8 cellular contexts compared by ENCODE assay signal in the genomic region with DNA sequence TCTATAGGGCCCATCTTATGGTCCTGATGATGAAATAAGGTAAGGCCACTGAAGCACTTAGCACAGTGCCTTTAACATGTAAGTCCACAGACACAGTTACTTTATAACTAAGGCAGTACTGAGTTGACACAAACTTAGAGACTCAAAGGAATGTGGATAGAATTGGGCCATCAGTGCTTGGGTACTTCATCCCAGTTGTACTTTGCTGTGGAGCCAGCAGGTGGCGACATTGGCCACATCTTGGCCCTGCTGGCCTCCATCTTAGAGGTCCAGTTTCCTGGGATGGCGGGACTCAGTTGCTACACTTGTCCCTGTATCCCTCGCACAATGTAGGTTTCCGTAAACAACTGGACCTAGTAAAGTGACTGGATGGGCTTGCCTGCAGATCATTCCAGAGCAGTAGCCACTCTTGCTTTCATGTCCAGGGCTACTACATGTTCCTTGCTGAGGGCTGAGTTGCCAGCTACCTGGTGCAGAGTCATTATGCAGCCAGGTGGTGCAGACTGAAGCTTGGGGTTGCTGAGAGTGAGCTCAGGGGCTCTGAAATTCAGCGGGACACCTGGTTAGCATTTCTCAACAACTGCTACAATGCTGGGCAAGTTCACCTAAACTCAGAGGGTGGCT. TPM values are rescaled to one million over a fixed set of nuclear protein-coding genes. Genes with fewer than 3 reads are reported as not detected.
DNase-seq lines count a peak whose midpoint lies in the region; ATAC-seq and TF ChIP-seq lines count a peak whose summit lies in the region.

No MANE protein-coding gene starts in this region.

- no peaks in the 10 kb centered on the region for H3F3A ChIP-seq in smooth muscle cell (ENCODE audit: low read depth)

- H3K9me3 ChIP-seq in smooth muscle cell (replicated peaks; ENCODE audit: low read depth) = no peaks in the 10 kb centered on the region

- H3K27ac ChIP-seq in smooth muscle cell (ENCODE audit: low read depth) = peak overlapping the region; percentile 86

- 68% methylated on average over 5 of the region's 5 CpGs for WGBS in smooth muscle cell (ENCODE audit: low lambda C conversion rate)

- no peak overlapping the region for H2AFZ ChIP-seq in smooth muscle cell (ENCODE audit: low read depth)

- ATAC-seq in GM21529 (IDR thresholded peaks at IDR 0.05; ENCODE audit: unreplicated experiment) = peak; percentile 70

- no peaks in the 10 kb centered on the region for H3K36me3 ChIP-seq in smooth muscle cell (ENCODE audit: low read depth)

- H3K4me1 ChIP-seq in smooth muscle cell (ENCODE audit: low read depth) = no peaks in the 10 kb centered on the region

- peak; percentile 93 for TF ChIP-seq CTCF in smooth muscle cell (IDR thresholded peaks at IDR 0.05; ENCODE audit: borderline replicate concordance, insufficient read depth, poor library complexity, severe bottlenecking)

- no peak overlapping the region for H3K4me3 ChIP-seq in smooth muscle cell

- no peak overlapping the region for H3K4me2 ChIP-seq in smooth muscle cell

- peaks cover 39% of the 10 kb centered on the region for H3K79me2 ChIP-seq in smooth muscle cell (ENCODE audit: low read depth)

- peak overlapping the region; percentile 59 for H3K9ac ChIP-seq in smooth muscle cell (ENCODE audit: low read depth)

- H4K20me1 ChIP-seq in smooth muscle cell (ENCODE audit: low read depth) = peaks cover 1% of the 10 kb centered on the region

- DNase-seq in EH (ENCODE audit: low read depth) = peak; percentile 79
- peak; percentile 11 to 28 for DNase-seq in Kasumi-1 (lab: John Stamatoyannopoulos, UW)
- DNase-seq in T follicular helper cell (ENCODE audit: low read depth) = peak; percentile 47
- peak in 48 of 58 donors; percentile 9 to 74 (median 42) for DNase-seq in anterior cingulate cortex (lab: John Stamatoyannopoulos, UW)
- DNase-seq in hypothalamus (lab: John Stamatoyannopoulos, UW) = peak in 39 of 51 donors; percentile 2 to 77 (median 40)
- peak; percentile 22 for DNase-seq in smooth muscle cell (lab: John Stamatoyannopoulos, UW; ENCODE audit: unreplicated experiment)
- no peak for DNase-seq in NCI-H1417 treated with DMSO at 0.1 percent for 48 hours (lab: John Stamatoyannopoulos, UW)

- H3K27me3 ChIP-seq in smooth muscle cell (ENCODE audit: low read depth) = no peaks in the 10 kb centered on the region

RNA-seq across cellular contexts. Expression of a gene that starts 10.6 kb away (rescaled TPM):
- 39.6 and 42.7 TPM in 2 replicates for total RNA-seq in smooth muscle cell
- 19.1 and 26.1 TPM in 2 replicates for polyA plus RNA-seq in smooth muscle cell
